ENCODE assay signal across 20 cellular contexts in genomic region chr5:122656577-122656976, GRCh38.
"Had no signal": no experiment of that assay in that cellular context is flagged by ENCODE, and none has a peak within 500 bp of the region (broad histone marks: within the 10 kb centered on the region; RNA-seq: fewer than 3 reads in every experiment).

No MANE protein-coding gene starts in this region.

- H3K9me3 ChIP-seq: SK-N-SH had no signal

- H3K36me3 Mint-ChIP-seq: T-cell had no signal

- H3K27ac ChIP-seq: HL-60, RWPE1 had no signal

- H3K4me1 Mint-ChIP-seq: T-cell had no signal

- ATAC-seq: Panc1, T-cell had no signal

- H3K9ac ChIP-seq: SK-N-SH had no signal

- H3K4me3 Mint-ChIP-seq: T-cell had no signal

- H3K4me2 ChIP-seq: SK-N-SH had no signal

- H3K27ac Mint-ChIP-seq: T-cell had no signal

- H3K9me2 ChIP-seq: SK-N-SH had no signal

- DNase-seq: KBM-7, NCI-H1092 treated with DMSO at 0.1 percent for 48 hours, NCI-H1436, NCI-H187, NCI-H2029, NCI-H2081 treated with DMSO at 0.1 percent for 48 hours, NCI-H2171, NCI-H226, NCI-H446, NCI-H510A, NCI-H524 treated with DMSO at 0.1 percent for 48 hours, NCI-H69, NCI-H774, SHP77, SK-N-SH, SW 1271, T-cell had no signal
